Comparison of ENCODE assay signal across 1 cellular context in the genomic region with DNA sequence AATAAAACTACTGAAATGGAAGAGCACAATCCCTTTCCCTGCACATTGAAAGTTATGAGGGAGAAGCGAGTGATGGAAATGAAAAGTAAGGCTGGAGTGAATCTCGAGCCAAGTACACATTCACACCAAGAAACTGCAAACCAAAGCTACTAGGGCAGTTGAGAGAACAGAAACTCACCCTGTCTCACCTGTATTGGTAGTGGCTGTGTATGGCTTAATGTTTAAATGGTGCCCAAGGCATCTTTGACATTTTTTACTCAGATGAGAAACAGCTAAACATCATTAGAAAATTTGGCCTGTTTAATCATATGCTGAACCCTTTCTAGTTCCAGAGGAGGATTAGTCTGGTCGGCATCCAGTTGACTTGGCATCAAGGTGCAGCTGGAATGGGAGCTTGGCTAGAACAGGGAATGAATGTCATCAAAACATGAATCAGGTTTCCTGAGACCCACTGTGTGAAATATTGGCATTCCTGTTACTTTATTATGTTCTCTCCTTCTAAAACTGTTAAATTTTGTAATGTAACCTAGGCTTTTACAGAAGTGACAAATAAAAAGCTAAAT.
TF ChIP-seq lines count a peak whose summit lies in the region.

No MANE protein-coding gene starts in this region.

TF ChIP-seq in GM12878, 131 proteins besides CTCF, POLR2A, EP300 and RAD21 (continued from another document):
- TF ChIP-seq RB1 (IDR thresholded peaks at IDR 0.05; ENCODE audit: borderline replicate concordance) (no peak), BHLHE40 (IDR thresholded peaks at IDR 0.05; ENCODE audit: borderline replicate concordance in 1 of 2, low read depth in 2 of 2, low read length in 1 of 2) (no peak), SMC3 (IDR thresholded peaks at IDR 0.05; ENCODE audit: borderline replicate concordance, low read length) (no peak), IRF4 (IDR thresholded peaks at IDR 0.05; ENCODE audit: low read depth, low read length) (no peak)
- TF ChIP-seq, protein P1, sequence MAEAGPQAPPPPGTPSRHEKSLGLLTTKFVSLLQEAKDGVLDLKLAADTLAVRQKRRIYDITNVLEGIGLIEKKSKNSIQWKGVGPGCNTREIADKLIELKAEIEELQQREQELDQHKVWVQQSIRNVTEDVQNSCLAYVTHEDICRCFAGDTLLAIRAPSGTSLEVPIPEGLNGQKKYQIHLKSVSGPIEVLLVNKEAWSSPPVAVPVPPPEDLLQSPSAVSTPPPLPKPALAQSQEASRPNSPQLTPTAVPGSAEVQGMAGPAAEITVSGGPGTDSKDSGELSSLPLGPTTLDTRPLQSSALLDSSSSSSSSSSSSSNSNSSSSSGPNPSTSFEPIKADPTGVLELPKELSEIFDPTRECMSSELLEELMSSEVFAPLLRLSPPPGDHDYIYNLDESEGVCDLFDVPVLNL (IDR thresholded peaks at IDR 0.05; ENCODE audit: low read depth, low read length): no peak
